In the genomic region with DNA sequence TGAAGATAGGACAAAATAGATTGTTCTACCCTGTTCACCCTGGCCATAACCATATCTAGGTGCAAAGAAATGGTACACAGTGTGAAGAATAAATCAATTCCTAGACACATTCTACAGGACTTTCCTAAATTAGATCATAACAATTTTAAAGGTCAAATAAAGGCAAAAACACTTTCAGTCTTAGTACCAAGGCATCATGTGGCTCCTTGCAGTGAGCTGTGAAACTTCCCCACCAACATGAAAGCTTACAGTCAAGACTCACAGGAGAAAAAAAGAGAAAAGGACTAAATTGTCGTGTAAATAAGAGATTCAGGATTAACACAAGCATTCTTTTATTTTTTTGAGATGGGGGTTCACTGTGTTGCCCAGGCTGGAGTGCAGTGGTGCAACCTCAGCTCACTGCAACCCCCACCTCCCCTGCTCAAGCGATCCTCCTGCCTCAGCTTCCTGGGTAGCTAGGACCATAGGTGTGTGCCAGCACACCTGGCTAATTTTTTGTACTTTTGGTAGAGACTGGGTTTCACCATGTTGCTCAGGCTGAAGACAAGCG, we compare ENCODE assay signal across 9 cellular contexts. TPM values are rescaled to one million over a fixed set of nuclear protein-coding genes. Genes with fewer than 3 reads are reported as not detected.
DNase-seq lines count a peak whose midpoint lies in the region; ATAC-seq, FAIRE-seq and TF ChIP-seq lines count a peak whose summit lies in the region.
"Had no signal": no experiment of that assay in that cellular context is flagged by ENCODE, and none has a peak within 500 bp of the region (broad histone marks: within the 10 kb centered on the region; RNA-seq: fewer than 3 reads in every experiment).

No MANE protein-coding gene starts in this region.

- H3K27me3 ChIP-seq in endothelial cell of umbilical vein (ENCODE audit: control insufficient read depth in 2 of 2, insufficient read depth in 2 of 2, low read length in 2 of 2), result no peaks in the 10 kb centered on the region
- no peaks in the 10 kb centered on the region for H3K27me3 ChIP-seq in aorta (ENCODE audit: control insufficient read depth in 1 of 2, insufficient read depth in 2 of 2, low read length in 1 of 2)
- H3K27me3 ChIP-seq: BE2C had no signal

- no peak overlapping the region for H2AFZ ChIP-seq in endothelial cell of umbilical vein (ENCODE audit: low read depth, low read length)

- H3K4me3 ChIP-seq in endothelial cell of umbilical vein (replicated peaks in 1 of 3; ENCODE audit: insufficient read depth in 1 of 3, low read depth in 1 of 3, low read length in 3 of 3) (no peak overlapping the region), aorta (ENCODE audit: low read length in 2 of 2) (no peak overlapping the region)

- POLR2A ChIA-PET in endothelial cell of umbilical vein (lab: Charles Lee), result no interaction called here
- POLR2A ChIA-PET in HEK293T (lab: Yijun Ruan, JAX), result no interaction called here

- H4K20me1 ChIP-seq in endothelial cell of umbilical vein (replicated peaks; ENCODE audit: control insufficient read depth, extremely low read depth, insufficient read depth, low read length), result no peaks in the 10 kb centered on the region

- H3K4me1 ChIP-seq in endothelial cell of umbilical vein (ENCODE audit: control insufficient read depth, extremely low read depth, insufficient read depth, low read length) (peaks cover 48% of the 10 kb centered on the region), aorta (ENCODE audit: control insufficient read depth in 1 of 2, insufficient read depth in 2 of 2, low read length in 2 of 2) (no peaks in the 10 kb centered on the region)
- H3K4me1 ChIP-seq: BE2C had no signal

- TF ChIP-seq CTCF in endothelial cell of umbilical vein (IDR thresholded peaks at IDR 0.05; ENCODE audit: extremely low read depth in 1 of 2, insufficient read depth in 1 of 2, low read depth in 1 of 2, low read length in 2 of 2), result no peak

- no peak for TF ChIP-seq POLR2A in endothelial cell of umbilical vein (IDR thresholded peaks at IDR 0.05; ENCODE audit: low read depth, low read length)

- BruUV-seq in endothelial cell of umbilical vein (replicated peaks; lab: Mats Ljungman, UMichigan), result no TSS peak

- H3K9me1 ChIP-seq in endothelial cell of umbilical vein (replicated peaks; ENCODE audit: control insufficient read depth, extremely low read depth, insufficient read depth, low read length), result no peaks in the 10 kb centered on the region

- H3K27ac ChIP-seq in endothelial cell of umbilical vein (ENCODE audit: insufficient read depth, low read depth, low read length), result peak overlapping the region; percentile 48
- H3K27ac ChIP-seq in aorta (ENCODE audit: low read depth in 1 of 2, low read length in 2 of 2), result no peak overlapping the region

- DNase-seq in activated naive CD4-positive, alpha-beta T cell treated with Interleukin-2 at 50 U/mL for 16 hours, result peak; percentile 29
- DNase-seq in activated naive CD4-positive, alpha-beta T cell (lab: John Stamatoyannopoulos, UW), result no peak
- DNase-seq in endothelial cell of umbilical vein (ENCODE audit: low read depth, low spot score) (peak; percentile 29), aorta (no peak), HEK293T (ENCODE audit: extremely low spot score) (no peak), NCI-H1417 treated with DMSO at 0.1 percent for 48 hours (lab: John Stamatoyannopoulos, UW) (no peak), NCI-H82 (lab: John Stamatoyannopoulos, UW) (no peak)
- DNase-seq: BE2C had no signal

- ATAC-seq in HG03442 (IDR thresholded peaks at IDR 0.05; ENCODE audit: unreplicated experiment) (peak; percentile 77), aorta (ENCODE audit: low FRiP score) (peak; percentile 56)

- H3K36me3 ChIP-seq in endothelial cell of umbilical vein (ENCODE audit: control insufficient read depth in 2 of 2, extremely low read depth in 1 of 2, insufficient read depth in 2 of 2, low read length in 2 of 2) (no peaks in the 10 kb centered on the region), aorta (ENCODE audit: control insufficient read depth in 1 of 2, insufficient read depth in 2 of 2, low read length in 1 of 2) (peaks cover 2 to 4% of the 10 kb centered on the region in 2 donors)
- H3K36me3 ChIP-seq: BE2C had no signal

- H3K4me2 ChIP-seq in endothelial cell of umbilical vein (ENCODE audit: insufficient read depth, low read length), result no peak overlapping the region

- CTCF ChIA-PET in endothelial cell of umbilical vein (lab: Charles Lee), result interaction anchor here (1.0 to 2.6 kb wide), 5 partner anchors 11 to 113 kb away, joined by 3 to 11 read pairs (median 4); no protein-coding TSS in a partner anchor
- CTCF ChIA-PET in HEK293T (lab: Yijun Ruan, JAX), result no interaction called here

- dilution Hi-C loops in endothelial cell of umbilical vein (cut with MboI; ENCODE audit: extremely low pct_ligation_motif_present, low sequenced_read_pairs), result no loop called here

- H3K79me2 ChIP-seq in endothelial cell of umbilical vein (ENCODE audit: control insufficient read depth, insufficient read depth, low read length), result no peaks in the 10 kb centered on the region

- no peaks in the 10 kb centered on the region for H3K9me3 ChIP-seq in endothelial cell of umbilical vein (replicated peaks; ENCODE audit: control insufficient read depth, insufficient read depth, low read length)
- H3K9me3 ChIP-seq in aorta (ENCODE audit: control insufficient read depth, low read length), result no peaks in the 10 kb centered on the region
- H3K9me3 ChIP-seq: BE2C had no signal

- FAIRE-seq in endothelial cell of umbilical vein (lab: Jason Lieb, UNC), result no peak

- WGBS in aorta, 2 donors, result 88 to 90% methylated on average over 3 of the region's 3 CpGs

- H3K9ac ChIP-seq in endothelial cell of umbilical vein (replicated peaks; ENCODE audit: extremely low read depth, insufficient read depth, low read length), result no peak overlapping the region

- intact Hi-C loops in endothelial cell of umbilical vein (cut with micrococcal nuclease), result no loop called here
- intact Hi-C loops in aorta (cut with DNase I), result no loop called here

TF ChIP-seq in endothelial cell of umbilical vein, 7 proteins besides CTCF, POLR2A, EP300 and RAD21 (continues in another document):
- TF ChIP-seq JUN (IDR thresholded peaks at IDR 0.05; ENCODE audit: borderline replicate concordance, insufficient read depth, insufficient read length, low read depth) (no peak), EZH2 (IDR thresholded peaks at IDR 0.05; ENCODE audit: borderline replicate concordance, low read depth, low read length, severe bottlenecking) (no peak), MAX (IDR thresholded peaks at IDR 0.05; ENCODE audit: insufficient read depth, insufficient read length) (no peak), POLR2AphosphoS5 (IDR thresholded peaks at IDR 0.05; ENCODE audit: insufficient read depth, low read depth, low read length) (no peak), FOS (IDR thresholded peaks at IDR 0.05; ENCODE audit: borderline replicate concordance, insufficient read depth, low read length) (no peak)

TF ChIP-seq in HEK293T, 16 proteins besides CTCF, POLR2A, EP300 and RAD21 (continues in another document):
- TF ChIP-seq ELF4 (IDR thresholded peaks at IDR 0.05) (no peak), SP1 (IDR thresholded peaks at IDR 0.05) (no peak), NFRKB (IDR thresholded peaks at IDR 0.05) (no peak), ARNT (IDR thresholded peaks at IDR 0.05) (no peak), ZNF384 (IDR thresholded peaks at IDR 0.05) (no peak), HDGF (IDR thresholded peaks at IDR 0.05; ENCODE audit: borderline replicate concordance) (no peak), FOXA1 (IDR thresholded peaks at IDR 0.05) (no peak), PKNOX1 (IDR thresholded peaks at IDR 0.05) (no peak)

RNA-seq across cellular contexts. Expression of gene NSMCE1, which starts 14.2 kb away (rescaled TPM):
- total RNA-seq in endothelial cell of umbilical vein (42.0 and 46.4 TPM in 2 replicates), aorta (10 to 100 TPM; 34.6 to 39.1 TPM)
- polyA plus RNA-seq in endothelial cell of umbilical vein (21.9 and 23.8 TPM in 2 replicates), aorta (10 to 100 TPM; 71.0 to 74.2 TPM)
- polyA plus RNA-seq in endothelial cell of umbilical vein (2011; cell fraction: cytosol; rRNA removed), result 28.7 and 36.9 TPM in 2 replicates
- 15.8 and 16.2 TPM in 2 replicates for polyA plus RNA-seq in endothelial cell of umbilical vein (2011; cell fraction: nucleus; rRNA removed)
- 51.1 and 71.1 TPM in 2 replicates for polyA plus RNA-seq in endothelial cell of umbilical vein (2012)
- 29.8 and 36.0 TPM in 2 replicates for polyA minus RNA-seq in endothelial cell of umbilical vein
- polyA minus RNA-seq in endothelial cell of umbilical vein (2011; cell fraction: cytosol; rRNA and poly(A)+ RNA removed), result 21.2 TPM
- 14.1 and 18.2 TPM in 2 replicates for polyA minus RNA-seq in endothelial cell of umbilical vein (2011; cell fraction: nucleus; rRNA and poly(A)+ RNA removed)

RNA-seq across cellular contexts. Expression of gene KDM8, which starts 51.0 kb away (rescaled TPM):
- 8.4 and 8.9 TPM in 2 replicates for total RNA-seq in endothelial cell of umbilical vein
- polyA plus RNA-seq in endothelial cell of umbilical vein, result 5.1 TPM in 2 replicates
- polyA plus RNA-seq in endothelial cell of umbilical vein (2011; cell fraction: cytosol; rRNA removed), result 4.0 and 4.6 TPM in 2 replicates
- polyA plus RNA-seq in endothelial cell of umbilical vein (2011; cell fraction: nucleus; rRNA removed), result 14.0 and 15.0 TPM in 2 replicates
- 2.7 and 4.2 TPM in 2 replicates for polyA plus RNA-seq in endothelial cell of umbilical vein (2012)
- polyA minus RNA-seq in endothelial cell of umbilical vein, result 6.4 and 24.7 TPM in 2 replicates
- 2.8 TPM for polyA minus RNA-seq in endothelial cell of umbilical vein (2011; cell fraction: cytosol; rRNA and poly(A)+ RNA removed)
- 12.1 and 13.0 TPM in 2 replicates for polyA minus RNA-seq in endothelial cell of umbilical vein (2011; cell fraction: nucleus; rRNA and poly(A)+ RNA removed)
- 1 to 10 TPM; 4.3 to 5.6 TPM for total RNA-seq in aorta
- polyA plus RNA-seq in aorta, result 1 to 10 TPM; 7.0 to 7.4 TPM

RNA-seq across cellular contexts. Expression of gene IL4R, which starts 59.4 kb away (rescaled TPM):
- total RNA-seq in endothelial cell of umbilical vein, result 139 and 150 TPM in 2 replicates
- 138 and 146 TPM in 2 replicates for polyA plus RNA-seq in endothelial cell of umbilical vein
- 66.6 and 74.7 TPM in 2 replicates for polyA plus RNA-seq in endothelial cell of umbilical vein (2011; cell fraction: cytosol; rRNA removed)
- 157 and 166 TPM in 2 replicates for polyA plus RNA-seq in endothelial cell of umbilical vein (2011; cell fraction: nucleus; rRNA removed)
- 42.3 and 46.7 TPM in 2 replicates for polyA plus RNA-seq in endothelial cell of umbilical vein (2012)
- 178 and 179 TPM in 2 replicates for polyA minus RNA-seq in endothelial cell of umbilical vein
- 15.6 TPM for polyA minus RNA-seq in endothelial cell of umbilical vein (2011; cell fraction: cytosol; rRNA and poly(A)+ RNA removed)
- polyA minus RNA-seq in endothelial cell of umbilical vein (2011; cell fraction: nucleus; rRNA and poly(A)+ RNA removed), result 84.3 and 84.5 TPM in 2 replicates
- total RNA-seq in aorta, result 100 to 1,000 TPM in 1 of 2 donors, 10 to 100 TPM in 1; 91.7 to 138 TPM
- polyA plus RNA-seq in aorta, result 10 to 100 TPM in 1 of 2 donors, 1 to 10 TPM in 1; 7.5 to 50.7 TPM

Comparison
In these comparisons a context has a peak if more than half of its experiments do, and no peak if none do; other contexts are left out.
1. DNase-seq: peak in activated naive CD4-positive, alpha-beta T cell treated with Interleukin-2 at 50 U/mL for 16 hours (single experiment) and endothelial cell of umbilical vein (single experiment); none in activated naive CD4-positive, alpha-beta T cell (0 of 4), aorta (0 of 2), HEK293T (single experiment), NCI-H1417 treated with DMSO at 0.1 percent for 48 hours (single experiment) and NCI-H82 (single experiment).